21 cellular contexts compared by ENCODE assay signal in genomic region chr18:21652073-21652472, GRCh38. TPM values are rescaled to one million over a fixed set of nuclear protein-coding genes. Genes with fewer than 3 reads are reported as not detected.
DNase-seq lines count a peak whose midpoint lies in the region; ATAC-seq and TF ChIP-seq lines count a peak whose summit lies in the region.
"Had no signal": no experiment of that assay in that cellular context is flagged by ENCODE, and none has a peak within 500 bp of the region (broad histone marks: within the 10 kb centered on the region; RNA-seq: fewer than 3 reads in every experiment).

No MANE protein-coding gene starts in this region.

- H3K9me3 ChIP-seq in HEK293 (ENCODE audit: control insufficient read depth, insufficient read depth, low read depth, low read length) = no peaks in the 10 kb centered on the region
- H3K9me3 ChIP-seq: BLaER1 treated with 17β-estradiol and CSF1 and Interleukin-3, amounts not matched to agents 10 nM and 100 nM had no signal

- POLR2A ChIA-PET in activated naive CD8-positive, alpha-beta T cell treated with anti-CD3 and anti-CD28 coated beads, Interleukin-2, amount 10 ng/mL, durations not matched to agents 7 days and 5 days (lab: Charles Lee) = interaction anchor here (0.6 kb wide), 1 partner anchor 52 kb away, joined by 3 read pairs; no protein-coding TSS in a partner anchor
- POLR2A ChIA-PET in HEK293 (lab: Yijun Ruan, JAX) = no interaction called here

- H3K4me3 Mint-ChIP-seq in activated naive CD8-positive, alpha-beta T cell treated with anti-CD3 and anti-CD28 coated beads, Interleukin-2, amount 10 ng/mL, durations not matched to agents 7 days and 5 days = no peak overlapping the region
- no peak overlapping the region for H3K4me3 Mint-ChIP-seq in activated naive CD8-positive, alpha-beta T cell treated with anti-CD3 and anti-CD28 coated beads, Interleukin-2, amount 50 U/mL, for 24 hours
- H3K4me3 Mint-ChIP-seq in central memory CD8-positive, alpha-beta T cell = no peak overlapping the region
- no peak overlapping the region for H3K4me3 Mint-ChIP-seq in stimulated activated effector memory CD8-positive, alpha-beta T cell treated with anti-CD3 and anti-CD28 coated beads, Interleukin-12 subunit alpha, Interleukin-12 subunit beta, amount 100 ng/mL, for 72 hours
- H3K4me3 Mint-ChIP-seq: CD8-positive, alpha-beta memory T cell had no signal

- H3K27ac ChIP-seq in HEK293 (ENCODE audit: extremely low read depth, low read depth, low read length) = no peak overlapping the region
- H3K27ac ChIP-seq: BLaER1 treated with 17β-estradiol and CSF1 and Interleukin-3, amounts not matched to agents 10 nM and 100 nM; HL-60 had no signal

- H3K4me1 ChIP-seq in HEK293 (ENCODE audit: control insufficient read depth, insufficient read depth, low read length) = peaks cover 7% of the 10 kb centered on the region
- H3K4me1 ChIP-seq: BLaER1 treated with 17β-estradiol and CSF1 and Interleukin-3, amounts not matched to agents 10 nM and 100 nM had no signal

- H3K36me3 Mint-ChIP-seq in activated naive CD8-positive, alpha-beta T cell treated with anti-CD3 and anti-CD28 coated beads, Interleukin-2, amount 10 ng/mL, durations not matched to agents 7 days and 5 days = peaks cover 31% of the 10 kb centered on the region
- H3K36me3 Mint-ChIP-seq in activated naive CD8-positive, alpha-beta T cell treated with anti-CD3 and anti-CD28 coated beads, Interleukin-2, amount 50 U/mL, for 24 hours (ENCODE audit: low read depth) = peaks cover 15% of the 10 kb centered on the region
- peaks cover 25% of the 10 kb centered on the region for H3K36me3 Mint-ChIP-seq in central memory CD8-positive, alpha-beta T cell (ENCODE audit: insufficient read depth)
- H3K36me3 Mint-ChIP-seq in stimulated activated effector memory CD8-positive, alpha-beta T cell treated with anti-CD3 and anti-CD28 coated beads, Interleukin-12 subunit alpha, Interleukin-12 subunit beta, amount 100 ng/mL, for 72 hours = peaks cover 65% of the 10 kb centered on the region

- peaks cover 0 to 10% of the 10 kb centered on the region in 2 experiments; a peak in 2 of 3 replicates for H3K36me3 ChIP-seq in HEK293 (ENCODE audit: control insufficient read depth in 2 of 2, insufficient read depth in 1 of 2, low read length in 2 of 2)

- peak overlapping the region; percentile 35 for H3K27ac Mint-ChIP-seq in activated naive CD8-positive, alpha-beta T cell treated with anti-CD3 and anti-CD28 coated beads, Interleukin-2, amount 10 ng/mL, durations not matched to agents 7 days and 5 days
- H3K27ac Mint-ChIP-seq in activated naive CD8-positive, alpha-beta T cell treated with anti-CD3 and anti-CD28 coated beads, Interleukin-2, amount 50 U/mL, for 24 hours = no peak overlapping the region
- H3K27ac Mint-ChIP-seq in central memory CD8-positive, alpha-beta T cell (ENCODE audit: low read depth) = peak overlapping the region; percentile 72
- H3K27ac Mint-ChIP-seq in stimulated activated effector memory CD8-positive, alpha-beta T cell treated with anti-CD3 and anti-CD28 coated beads, Interleukin-12 subunit alpha, Interleukin-12 subunit beta, amount 100 ng/mL, for 72 hours = peak overlapping the region; percentile 2

- no peaks in the 10 kb centered on the region for H3K9me3 Mint-ChIP-seq in activated naive CD8-positive, alpha-beta T cell treated with anti-CD3 and anti-CD28 coated beads, Interleukin-2, amount 10 ng/mL, durations not matched to agents 7 days and 5 days
- no peaks in the 10 kb centered on the region for H3K9me3 Mint-ChIP-seq in activated naive CD8-positive, alpha-beta T cell treated with anti-CD3 and anti-CD28 coated beads, Interleukin-2, amount 50 U/mL, for 24 hours
- no peaks in the 10 kb centered on the region for H3K9me3 Mint-ChIP-seq in central memory CD8-positive, alpha-beta T cell
- H3K9me3 Mint-ChIP-seq in stimulated activated effector memory CD8-positive, alpha-beta T cell treated with anti-CD3 and anti-CD28 coated beads, Interleukin-12 subunit alpha, Interleukin-12 subunit beta, amount 100 ng/mL, for 72 hours = no peaks in the 10 kb centered on the region
- H3K9me3 Mint-ChIP-seq: CD8-positive, alpha-beta memory T cell had no signal

- CTCF ChIA-PET in HEK293 (lab: Yijun Ruan, JAX) = no interaction called here

- no peak overlapping the region for H3K4me3 ChIP-seq in HEK293 (ENCODE audit: low read depth, low read length)
- H3K4me3 ChIP-seq: BLaER1 treated with 17β-estradiol and CSF1 and Interleukin-3, amounts not matched to agents 10 nM and 100 nM; GM12878 had no signal

- DNase-seq in activated naive CD8-positive, alpha-beta T cell treated with anti-CD3 and anti-CD28 coated beads, Interleukin-2, amount 10 ng/mL, durations not matched to agents 7 days and 5 days = no peak
- no peak for DNase-seq in activated naive CD8-positive, alpha-beta T cell treated with anti-CD3 and anti-CD28 coated beads, Interleukin-2, amount 50 U/mL, for 24 hours
- DNase-seq in central memory CD8-positive, alpha-beta T cell (ENCODE audit: low spot score in 2 of 2) = no peak
- no peak for DNase-seq in stimulated activated effector memory CD8-positive, alpha-beta T cell treated with anti-CD3 and anti-CD28 coated beads, Interleukin-12 subunit alpha, Interleukin-12 subunit beta, amount 100 ng/mL, for 72 hours (ENCODE audit: low spot score in 2 of 2)
- no peak for DNase-seq in SIG-M5 treated with dmso at 0.1 percent for 504 hours (lab: John Stamatoyannopoulos, UW; ENCODE audit: unreplicated experiment)
- DNase-seq: 8988T; CD8-positive, alpha-beta memory T cell; COR-L47; DMS 273 treated with DMSO at 0.1 percent for 48 hours; DMS53; DND-41; EL; GOT3; H7; IMR-90 had no signal

- ATAC-seq in activated naive CD8-positive, alpha-beta T cell treated with anti-CD3 and anti-CD28 coated beads, Interleukin-2, amount 10 ng/mL, durations not matched to agents 7 days and 5 days (ENCODE audit: low read depth) = no peak
- no peak for ATAC-seq in activated naive CD8-positive, alpha-beta T cell treated with anti-CD3 and anti-CD28 coated beads, Interleukin-2, amount 50 U/mL, for 24 hours
- ATAC-seq in central memory CD8-positive, alpha-beta T cell (replicated peaks; ENCODE audit: extremely low read depth, poor library complexity, severe bottlenecking) = no peak
- no peak for ATAC-seq in stimulated activated effector memory CD8-positive, alpha-beta T cell treated with anti-CD3 and anti-CD28 coated beads, Interleukin-12 subunit alpha, Interleukin-12 subunit beta, amount 100 ng/mL, for 72 hours
- ATAC-seq in HG03039 (IDR thresholded peaks at IDR 0.05; ENCODE audit: unreplicated experiment) = no peak
- ATAC-seq: GM12878, HCT116 had no signal

- TF ChIP-seq CTCF in HEK293 (tag by site-specific recombination; IDR thresholded peaks at IDR 0.05) = no peak

- no peaks in the 10 kb centered on the region for H3K4me1 Mint-ChIP-seq in activated naive CD8-positive, alpha-beta T cell treated with anti-CD3 and anti-CD28 coated beads, Interleukin-2, amount 10 ng/mL, durations not matched to agents 7 days and 5 days
- peaks cover 2% of the 10 kb centered on the region for H3K4me1 Mint-ChIP-seq in activated naive CD8-positive, alpha-beta T cell treated with anti-CD3 and anti-CD28 coated beads, Interleukin-2, amount 50 U/mL, for 24 hours
- peaks cover 6% of the 10 kb centered on the region for H3K4me1 Mint-ChIP-seq in central memory CD8-positive, alpha-beta T cell
- H3K4me1 Mint-ChIP-seq in stimulated activated effector memory CD8-positive, alpha-beta T cell treated with anti-CD3 and anti-CD28 coated beads, Interleukin-12 subunit alpha, Interleukin-12 subunit beta, amount 100 ng/mL, for 72 hours = peaks cover 6% of the 10 kb centered on the region

- no peaks in the 10 kb centered on the region for H3K27me3 Mint-ChIP-seq in activated naive CD8-positive, alpha-beta T cell treated with anti-CD3 and anti-CD28 coated beads, Interleukin-2, amount 10 ng/mL, durations not matched to agents 7 days and 5 days
- no peaks in the 10 kb centered on the region for H3K27me3 Mint-ChIP-seq in activated naive CD8-positive, alpha-beta T cell treated with anti-CD3 and anti-CD28 coated beads, Interleukin-2, amount 50 U/mL, for 24 hours
- H3K27me3 Mint-ChIP-seq in central memory CD8-positive, alpha-beta T cell = no peaks in the 10 kb centered on the region
- H3K27me3 Mint-ChIP-seq: CD8-positive, alpha-beta memory T cell had no signal

TF ChIP-seq in HEK293, 187 proteins besides CTCF, POLR2A, EP300 and RAD21:
- TF ChIP-seq ZNF645 (tag by site-specific recombination; IDR thresholded peaks at IDR 0.05) = no peak
- peak; percentile 50; the same call in 1 of the 2 replicates for TF ChIP-seq PRDM1 (tag by site-specific recombination; IDR thresholded peaks at IDR 0.05)
- TF ChIP-seq ZNF121 (tag by site-specific recombination; IDR thresholded peaks at IDR 0.05) = 0 out of 2 replicates have a peak, but pooled peaks have one; percentile 41
- TF ChIP-seq ZNF366 (tag by site-specific recombination; conservative IDR thresholded peaks at IDR 0.05) = peak; percentile 64
- no peak for TF ChIP-seq ZNF24 (tag by site-specific recombination; IDR thresholded peaks at IDR 0.05)

RNA-seq across cellular contexts. Expression of gene SNRPD1, which starts 40.0 kb away (rescaled TPM):
- 10 to 100 TPM; 74.6 to 75.1 TPM for total RNA-seq in activated naive CD8-positive, alpha-beta T cell treated with anti-CD3 and anti-CD28 coated beads, Interleukin-2, amount 10 ng/mL, durations not matched to agents 7 days and 5 days

RNA-seq across cellular contexts. Expression of gene ESCO1, which starts 51.6 kb away (rescaled TPM):
- 10 to 100 TPM; 24.3 to 26.1 TPM for total RNA-seq in activated naive CD8-positive, alpha-beta T cell treated with anti-CD3 and anti-CD28 coated beads, Interleukin-2, amount 10 ng/mL, durations not matched to agents 7 days and 5 days

RNA-seq across cellular contexts. Expression of gene ABHD3, which starts 52.5 kb away (rescaled TPM):
- 10 to 100 TPM; 50.7 to 52.8 TPM for total RNA-seq in activated naive CD8-positive, alpha-beta T cell treated with anti-CD3 and anti-CD28 coated beads, Interleukin-2, amount 10 ng/mL, durations not matched to agents 7 days and 5 days
